ENCODE assay signal across 8 cellular contexts in the genomic region with DNA sequence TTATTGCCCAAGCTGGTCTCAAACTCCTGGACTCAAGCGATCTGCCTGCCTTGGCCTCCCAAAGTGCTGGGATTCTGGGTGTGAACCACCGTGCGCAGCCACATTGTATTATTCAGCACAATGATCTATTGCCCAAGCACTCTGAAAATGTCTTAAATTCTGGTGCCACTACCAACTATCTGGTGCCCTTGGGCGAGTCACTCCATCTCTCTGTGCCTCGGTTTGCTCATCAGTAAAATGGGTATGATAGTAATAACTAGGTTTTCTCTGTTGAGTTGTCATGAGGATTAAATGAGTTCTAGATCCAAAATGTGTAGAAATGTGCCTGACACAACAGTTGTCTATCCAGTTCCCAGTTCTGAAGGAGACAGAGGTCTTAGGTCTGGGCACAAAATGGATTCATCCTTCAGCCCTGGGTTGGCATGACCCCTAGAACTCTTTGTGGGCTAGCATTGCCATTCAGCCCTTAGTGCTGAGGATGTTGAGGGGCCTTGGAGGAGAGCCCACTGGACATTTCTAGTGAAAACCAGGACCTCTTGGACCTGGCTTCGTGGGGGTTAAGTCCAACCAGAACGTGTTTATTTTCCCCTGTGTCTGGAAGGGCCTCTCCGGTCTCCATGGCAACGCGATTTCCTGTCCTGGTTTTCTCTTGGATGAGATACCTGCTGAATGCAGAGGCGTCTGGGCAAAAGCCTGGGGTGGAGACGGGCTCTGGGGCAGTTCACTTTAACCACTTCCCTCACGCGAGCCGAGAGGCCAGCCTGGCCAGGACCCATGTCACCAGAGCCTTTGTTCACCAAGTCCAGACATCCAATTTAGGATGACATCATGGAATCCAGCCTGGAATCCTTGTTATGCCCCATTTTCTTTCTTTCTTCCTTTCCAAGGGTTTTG. TPM values are rescaled to one million over a fixed set of nuclear protein-coding genes. Genes with fewer than 3 reads are reported as not detected.
A peak's percentile ranks its signal among the peaks of the same experiment; 100 is the strongest.
DNase-seq lines count a peak whose midpoint lies in the region; ATAC-seq and TF ChIP-seq lines count a peak whose summit lies in the region.

No MANE protein-coding gene starts in this region.

- no peak for ATAC-seq in HG03280 (IDR thresholded peaks at IDR 0.05; ENCODE audit: unreplicated experiment)

- H3K36me3 Mint-ChIP-seq in MCF 10A (ENCODE audit: insufficient read depth, unreplicated experiment): no peaks in the 10 kb centered on the region

- H3K4me3 Mint-ChIP-seq in MCF 10A (ENCODE audit: unreplicated experiment): no peak overlapping the region

- CTCF ChIA-PET in MCF 10A (lab: Yijun Ruan, JAX): interaction anchor here (0.6 to 1.0 kb wide), 3 partner anchors 21 to 171 kb away, joined by 3 read pairs; no protein-coding TSS in a partner anchor

- H3K27ac Mint-ChIP-seq in MCF 10A (ENCODE audit: low read depth, unreplicated experiment): peak overlapping the region; percentile 81

- H3K9me3 Mint-ChIP-seq in MCF 10A (ENCODE audit: unreplicated experiment): no peaks in the 10 kb centered on the region

- no peak for TF ChIP-seq CTCF in MCF 10A (IDR thresholded peaks at IDR 0.05; ENCODE audit: unreplicated experiment)

- POLR2A ChIA-PET in MCF 10A (lab: Yijun Ruan, JAX): no interaction called here

- DNase-seq in KBM-7: peak; percentile 8
- no peak for DNase-seq in MCF 10A (ENCODE audit: unreplicated experiment)
- DNase-seq in islet precursor cell: peak; percentile 100
- DNase-seq in stromal cell of bone marrow (ENCODE audit: low read depth): peak; percentile 43
- no peak for DNase-seq in KG1 (lab: John Stamatoyannopoulos, UW)
- no peak for DNase-seq in T-helper 1 cell
- DNase-seq in NK-92 (lab: John Stamatoyannopoulos, UW; ENCODE audit: unreplicated experiment): no peak

- BruUV-seq in MCF 10A (replicated peaks; lab: Mats Ljungman, UMichigan): no TSS peak

- peaks cover 6% of the 10 kb centered on the region for H3K4me1 Mint-ChIP-seq in MCF 10A (ENCODE audit: insufficient read depth, unreplicated experiment)

- intact Hi-C loops in MCF 10A (cut with micrococcal nuclease): no loop called here

- in situ Hi-C loops in KBM-7 (cut with MboI; ENCODE audit: low pct_unique_long_range_greater_than_20kb, low sequenced_read_pairs): no loop called here

- no peaks in the 10 kb centered on the region for H3K27me3 Mint-ChIP-seq in MCF 10A (ENCODE audit: insufficient read depth, unreplicated experiment)

RNA-seq across cellular contexts. Expression of a gene that starts 43.7 kb away (rescaled TPM):
- total RNA-seq in MCF 10A (2022): 41.6 and 50.3 TPM in 2 replicates

Comparison
In these comparisons a context has a peak if more than half of its experiments do, and no peak if none do; other contexts are left out.
1. DNase-seq: peak in KBM-7 (single experiment), islet precursor cell (single experiment) and stromal cell of bone marrow (single experiment); none in MCF 10A (single experiment), KG1 (single experiment), T-helper 1 cell (0 of 5) and NK-92 (single experiment).